8 cellular contexts compared by ENCODE assay signal in the genomic region with DNA sequence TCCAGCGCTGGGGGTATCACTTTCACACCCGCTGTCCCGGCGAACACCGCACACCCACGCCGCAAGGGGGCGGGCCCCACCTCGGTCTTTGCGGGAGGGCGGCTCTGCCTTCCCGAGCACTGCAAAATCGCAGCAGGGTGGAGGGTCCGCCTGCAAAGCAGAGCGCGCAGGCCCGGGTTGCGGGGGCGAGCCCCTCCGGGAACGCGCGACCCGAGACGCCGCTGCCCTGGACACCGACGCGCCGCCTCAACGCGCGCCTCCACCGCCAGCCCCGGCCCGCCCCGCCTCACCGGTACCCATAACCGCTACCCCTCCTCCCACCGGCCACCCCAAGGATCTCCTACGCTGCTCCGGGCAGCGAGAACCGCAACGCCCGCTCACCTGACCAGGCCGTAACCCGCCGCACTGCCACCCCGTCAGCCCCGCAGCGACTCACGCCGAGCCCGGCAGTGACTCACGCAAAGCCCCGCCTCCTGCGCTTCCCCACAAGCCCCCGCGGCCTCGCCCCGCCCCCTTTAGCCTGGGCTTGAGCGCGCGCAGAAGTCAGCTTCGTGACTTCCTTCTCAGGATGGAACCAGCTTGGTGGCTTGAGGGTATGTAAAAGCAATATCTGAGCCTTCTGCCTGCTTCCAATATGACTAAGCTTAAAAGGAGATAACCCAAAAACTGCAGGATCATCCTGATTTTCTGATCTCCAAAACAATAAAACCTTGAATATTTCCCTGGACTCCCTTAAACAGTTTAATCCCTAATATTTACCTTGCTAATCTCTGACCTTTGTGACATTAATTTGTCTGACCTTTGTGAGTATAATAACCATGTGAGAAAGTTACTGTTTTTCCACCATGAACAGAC. TPM values are rescaled to one million over a fixed set of nuclear protein-coding genes. Genes with fewer than 3 reads are reported as not detected.
DNase-seq lines count a peak whose midpoint lies in the region; ATAC-seq and TF ChIP-seq lines count a peak whose summit lies in the region.

A gene with protein sequence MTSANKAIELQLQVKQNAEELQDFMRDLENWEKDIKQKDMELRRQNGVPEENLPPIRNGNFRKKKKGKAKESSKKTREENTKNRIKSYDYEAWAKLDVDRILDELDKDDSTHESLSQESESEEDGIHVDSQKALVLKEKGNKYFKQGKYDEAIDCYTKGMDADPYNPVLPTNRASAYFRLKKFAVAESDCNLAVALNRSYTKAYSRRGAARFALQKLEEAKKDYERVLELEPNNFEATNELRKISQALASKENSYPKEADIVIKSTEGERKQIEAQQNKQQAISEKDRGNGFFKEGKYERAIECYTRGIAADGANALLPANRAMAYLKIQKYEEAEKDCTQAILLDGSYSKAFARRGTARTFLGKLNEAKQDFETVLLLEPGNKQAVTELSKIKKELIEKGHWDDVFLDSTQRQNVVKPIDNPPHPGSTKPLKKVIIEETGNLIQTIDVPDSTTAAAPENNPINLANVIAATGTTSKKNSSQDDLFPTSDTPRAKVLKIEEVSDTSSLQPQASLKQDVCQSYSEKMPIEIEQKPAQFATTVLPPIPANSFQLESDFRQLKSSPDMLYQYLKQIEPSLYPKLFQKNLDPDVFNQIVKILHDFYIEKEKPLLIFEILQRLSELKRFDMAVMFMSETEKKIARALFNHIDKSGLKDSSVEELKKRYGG (minus strand): TSS at position 460 of the 855 bp plus-strand sequence. CDS start 3,190 bp downstream, outside the sequence.

- H3K4me1 ChIP-seq in testis: peaks cover 6% of the 10 kb centered on the region

- no peaks in the 10 kb centered on the region for H3K9me3 Mint-ChIP-seq in activated naive CD4-positive, alpha-beta T cell treated with anti-CD3 and anti-CD28 coated beads, Interleukin-2, amount 50 U/mL, for 72 hours

- H3K36me3 ChIP-seq in testis (ENCODE audit: low read depth, missing control alignments): no peaks in the 10 kb centered on the region

- WGBS in testis, 2 donors: 1% methylated on average over 50 of the region's 66 CpGs; no CpG with 5 or more reads in 1 of the 2 donors

- TF ChIP-seq POLR2A in testis (IDR thresholded peaks at IDR 0.05): peak; percentile 19

- peak in 1 of 3 donors; percentile 71 for TF ChIP-seq CTCF in omental fat pad (IDR thresholded peaks at IDR 0.05)
- TF ChIP-seq CTCF in testis (IDR thresholded peaks at IDR 0.05): peak; percentile 69 to 79 (median 78)

- peak within 1 kb of the TSS; percentile 69 to 93 for H3K27ac ChIP-seq in testis

- ATAC-seq in HG02571 (IDR thresholded peaks at IDR 0.05; ENCODE audit: unreplicated experiment) (peak; percentile 85), omental fat pad (ENCODE audit: low FRiP score) (peak; percentile 96)
- ATAC-seq in activated naive CD4-positive, alpha-beta T cell treated with anti-CD3 and anti-CD28 coated beads, Interleukin-2, amount 50 U/mL, for 72 hours: peak; percentile 91 to 98

- peaks cover 23 to 29% of the 10 kb centered on the region in 2 donors for H3K36me3 Mint-ChIP-seq in activated naive CD4-positive, alpha-beta T cell treated with anti-CD3 and anti-CD28 coated beads, Interleukin-2, amount 50 U/mL, for 72 hours

- H3K4me3 ChIP-seq in GM08714 (ENCODE audit: low read length) (peak within 1 kb of the TSS; percentile 71), testis (peak within 1 kb of the TSS; percentile 93 to 98)

- intact Hi-C loops in testis (cut with DNase I; ENCODE audit: low total_unique reads): no loop called here

- DNase-seq in NCI-H1048 (lab: John Stamatoyannopoulos, UW) (peak; percentile 92), SKM-1 (lab: John Stamatoyannopoulos, UW; ENCODE audit: unreplicated experiment) (peak; percentile 63), glomerular visceral epithelial cell (ENCODE audit: extremely low spot score) (peak; percentile 92), omental fat pad (ENCODE audit: low spot score) (peak; percentile 93), testis (peak; percentile 98)
- DNase-seq in activated naive CD4-positive, alpha-beta T cell treated with anti-CD3 and anti-CD28 coated beads, Interleukin-2, amount 50 U/mL, for 72 hours (ENCODE audit: low spot score in 2 of 2): peak; percentile 98 to 99

- no peaks in the 10 kb centered on the region for H3K27me3 ChIP-seq in testis

- H3K9me3 ChIP-seq in testis: no peaks in the 10 kb centered on the region

- peak within 1 kb of the TSS; percentile 96 to 99 for H3K27ac Mint-ChIP-seq in activated naive CD4-positive, alpha-beta T cell treated with anti-CD3 and anti-CD28 coated beads, Interleukin-2, amount 50 U/mL, for 72 hours

RNA-seq across cellular contexts. Expression of the gene that starts here (rescaled TPM):
- total RNA-seq in activated naive CD4-positive, alpha-beta T cell treated with anti-CD3 and anti-CD28 coated beads, Interleukin-2, amount 50 U/mL, for 72 hours: 10 to 100 TPM; 41.7 to 53.9 TPM
- total RNA-seq in omental fat pad (10 to 100 TPM; 10.5 to 14.2 (median 12.7) TPM), testis (10 to 100 TPM; 25.0 to 32.3 TPM)
- 12.7 TPM for polyA plus RNA-seq in testis (ENCODE audit: insufficient read depth, low read depth, low replicate concordance)

Comparison
In these comparisons a context has a peak if more than half of its experiments do, and no peak if none do; other contexts are left out.
1. Peak in every context shown above with its lines: DNase-seq, ATAC-seq, H3K4me3 ChIP-seq and H3K27ac ChIP-seq.